Comparison of ENCODE assay signal across 20 cellular contexts in genomic region chr1:153360190-153360589, GRCh38. TPM values are rescaled to one million over a fixed set of nuclear protein-coding genes. Genes with fewer than 3 reads are reported as not detected.
DNase-seq lines count a peak whose midpoint lies in the region; ATAC-seq and TF ChIP-seq lines count a peak whose summit lies in the region.
"Had no signal": no experiment of that assay in that cellular context is flagged by ENCODE, and none has a peak within 500 bp of the region (broad histone marks: within the 10 kb centered on the region; RNA-seq: fewer than 3 reads in every experiment).

No MANE protein-coding gene starts in this region.

- H2BK120ac ChIP-seq in neuronal stem cell (ENCODE audit: low read depth, low read length) = no peak overlapping the region

- no peak for TF ChIP-seq EP300 in upper lobe of left lung (IDR thresholded peaks at IDR 0.05)

- no peak overlapping the region for H3K9ac ChIP-seq in neuronal stem cell (ENCODE audit: low read depth, low read length, poor library complexity)
- H3K9ac ChIP-seq: BLaER1 had no signal

- no peak overlapping the region for H2BK12ac ChIP-seq in neuronal stem cell (ENCODE audit: low read length)

- H2BK15ac ChIP-seq in neuronal stem cell (ENCODE audit: low read length) = no peak overlapping the region

- no peaks in the 10 kb centered on the region for H3K9me3 Mint-ChIP-seq in dendritic cell treated with granulocyte-macrophage colony-stimulating factor and Interleukin-4, amounts not matched to agents 40 ng/mL and 50 ng/mL, for 4 days
- H3K9me3 Mint-ChIP-seq: HFFc6 had no signal

- H3K4ac ChIP-seq in neuronal stem cell (ENCODE audit: low read length) = no peak overlapping the region

- peak overlapping the region in 1 of 10 donors; percentile 50 for H3K4me3 ChIP-seq in heart right ventricle
- H3K4me3 ChIP-seq in left ventricle myocardium inferior = no peak overlapping the region
- peak overlapping the region in 1 of 2 donors; percentile 58 for H3K4me3 ChIP-seq in left lung
- peak overlapping the region in 2 of 4 donors; percentile 36 to 45 for H3K4me3 ChIP-seq in upper lobe of left lung
- H3K4me3 ChIP-seq in neuronal stem cell (ENCODE audit: low read length in 2 of 2) = no peak overlapping the region
- H3K4me3 ChIP-seq: BLaER1, MG63, SK-N-MC had no signal

- no peak overlapping the region for H3K18ac ChIP-seq in neuronal stem cell (ENCODE audit: low read length)

- peaks cover 90% of the 10 kb centered on the region for H3K4me1 Mint-ChIP-seq in dendritic cell treated with granulocyte-macrophage colony-stimulating factor and Interleukin-4, amounts not matched to agents 40 ng/mL and 50 ng/mL, for 4 days (ENCODE audit: low read depth)

- no peak overlapping the region for H4K8ac ChIP-seq in neuronal stem cell (ENCODE audit: low read depth, low read length)

- WGBS in heart right ventricle, 2 donors = 74 to 81% methylated on average over 2 of the region's 2 CpGs
- WGBS in upper lobe of left lung, 2 donors = 70 to 79% methylated on average over 2 of the region's 2 CpGs
- WGBS in neuronal stem cell (ENCODE audit: extremely low coverage in 2 of 2, insufficient read length in 2 of 2, insufficient replicate concordance in 1 of 2), 2 donors = no CpG with 5 or more reads among the region's 2 CpGs

- no peak for TF ChIP-seq POLR2A in upper lobe of left lung (IDR thresholded peaks at IDR 0.05)

- H3K4me3 Mint-ChIP-seq in dendritic cell treated with granulocyte-macrophage colony-stimulating factor and Interleukin-4, amounts not matched to agents 40 ng/mL and 50 ng/mL, for 4 days = peak overlapping the region; percentile 52
- H3K4me3 Mint-ChIP-seq: HFFc6 had no signal

- H3K9me3 ChIP-seq in heart right ventricle (no peaks in the 10 kb centered on the region), left ventricle myocardium inferior (replicated peaks) (no peaks in the 10 kb centered on the region), left lung (no peaks in the 10 kb centered on the region), upper lobe of left lung (no peaks in the 10 kb centered on the region), neuronal stem cell (replicated peaks in 1 of 2; ENCODE audit: control insufficient read depth in 2 of 2, insufficient read depth in 1 of 2, low read depth in 1 of 2, low read length in 2 of 2) (no peaks in the 10 kb centered on the region)
- H3K9me3 ChIP-seq: BLaER1 had no signal

- H3K4me2 ChIP-seq in neuronal stem cell (ENCODE audit: insufficient read depth, low read length, poor library complexity, severe bottlenecking) = no peak overlapping the region
- H3K4me2 ChIP-seq: BLaER1 had no signal

- H3K36me3 Mint-ChIP-seq in dendritic cell treated with granulocyte-macrophage colony-stimulating factor and Interleukin-4, amounts not matched to agents 40 ng/mL and 50 ng/mL, for 4 days (ENCODE audit: low read depth) = peaks cover 18% of the 10 kb centered on the region

- no peaks in the 10 kb centered on the region for H3K27me3 Mint-ChIP-seq in dendritic cell treated with granulocyte-macrophage colony-stimulating factor and Interleukin-4, amounts not matched to agents 40 ng/mL and 50 ng/mL, for 4 days

- no peaks in the 10 kb centered on the region for H3K27me3 ChIP-seq in heart right ventricle
- H3K27me3 ChIP-seq in left ventricle myocardium inferior (ENCODE audit: low read depth) = peaks cover 9% of the 10 kb centered on the region
- no peaks in the 10 kb centered on the region for H3K27me3 ChIP-seq in left lung
- H3K27me3 ChIP-seq in upper lobe of left lung = no peaks in the 10 kb centered on the region
- peaks cover 0 to 37% (median 0%) of the 10 kb centered on the region in 3 experiments for H3K27me3 ChIP-seq in neuronal stem cell (ENCODE audit: control insufficient read depth in 3 of 3, insufficient read depth in 3 of 3, low read depth in 1 of 3, low read length in 3 of 3)
- H3K27me3 ChIP-seq: BLaER1, MG63 had no signal

- H3K4me1 ChIP-seq in heart right ventricle (peaks cover 0 to 60% (median 6%) of the 10 kb centered on the region in 9 donors), left ventricle myocardium inferior (peaks cover 17% of the 10 kb centered on the region), left lung (peaks cover 0 to 72% of the 10 kb centered on the region in 2 donors), upper lobe of left lung (peaks cover 3 to 30% (median 20%) of the 10 kb centered on the region in 4 donors), neuronal stem cell (ENCODE audit: control insufficient read depth in 2 of 2, insufficient read depth in 1 of 2, low read depth in 1 of 2, low read length in 2 of 2) (no peaks in the 10 kb centered on the region)

- peak in 5 of 8 donors; percentile 26 to 60 (median 43) for ATAC-seq in heart right ventricle
- peak; percentile 10 for ATAC-seq in left lung
- no peak for ATAC-seq in upper lobe of left lung (ENCODE audit: low FRiP score in 2 of 2)
- ATAC-seq in GM19463 (IDR thresholded peaks at IDR 0.05; ENCODE audit: unreplicated experiment) = no peak
- ATAC-seq: PC-3 had no signal

- H3K27ac ChIP-seq in heart right ventricle (peak overlapping the region in 2 of 10 donors; percentile 10 to 86), left ventricle myocardium inferior (replicated peaks) (no peak overlapping the region), left lung (peak overlapping the region; percentile 14 to 94), upper lobe of left lung (peak overlapping the region; percentile 78 to 84 (median 80)), neuronal stem cell (replicated peaks; ENCODE audit: low read length) (no peak overlapping the region)
- H3K27ac ChIP-seq: BLaER1, SK-N-MC had no signal

- peaks cover 0 to 5% (median 0%) of the 10 kb centered on the region in 9 donors for H3K36me3 ChIP-seq in heart right ventricle
- H3K36me3 ChIP-seq in left ventricle myocardium inferior = no peaks in the 10 kb centered on the region
- H3K36me3 ChIP-seq in left lung = peaks cover 0 to 26% of the 10 kb centered on the region in 2 donors
- H3K36me3 ChIP-seq in upper lobe of left lung = no peaks in the 10 kb centered on the region
- H3K36me3 ChIP-seq in neuronal stem cell (replicated peaks in 1 of 2; ENCODE audit: control insufficient read depth in 2 of 2, insufficient read depth in 2 of 2, low read length in 2 of 2) = no peaks in the 10 kb centered on the region
- H3K36me3 ChIP-seq: BLaER1, MG63 had no signal

- H2AK5ac ChIP-seq in neuronal stem cell (ENCODE audit: low read depth, low read length) = no peak overlapping the region

- intact Hi-C loops in heart right ventricle (cut with DNase I) (loop anchor here in 1 of 10 donors (5.0 kb wide), 1 partner anchor 122 kb away; no protein-coding TSS in a partner anchor), left ventricle myocardium inferior (cut with micrococcal nuclease) (no loop called here), left lung (cut with DNase I) (no loop called here)
- intact Hi-C loops in dendritic cell treated with granulocyte-macrophage colony-stimulating factor and Interleukin-4, amounts not matched to agents 40 ng/mL and 50 ng/mL, for 4 days (cut with micrococcal nuclease) = no loop called here

- DNase-seq in heart right ventricle = no peak
- DNase-seq in left ventricle myocardium inferior = no peak
- DNase-seq in left lung = no peak
- no peak for DNase-seq in upper lobe of left lung
- DNase-seq in NCI-H1436 (lab: John Stamatoyannopoulos, UW) = no peak
- no peak for DNase-seq in neuronal stem cell (ENCODE audit: low spot score)
- DNase-seq: DMS 273 treated with DMSO at 0.1 percent for 48 hours, HFFc6, IMR-90, Karpas-422, MG63, NCI-H187 treated with DMSO at 0.1 percent for 48 hours, NCI-H446, PC-3 had no signal

- no peak overlapping the region for H3K23ac ChIP-seq in neuronal stem cell (ENCODE audit: low read depth, low read length, poor library complexity)

- H3K27ac Mint-ChIP-seq in dendritic cell treated with granulocyte-macrophage colony-stimulating factor and Interleukin-4, amounts not matched to agents 40 ng/mL and 50 ng/mL, for 4 days = peak overlapping the region; percentile 94
- H3K27ac Mint-ChIP-seq: HFFc6 had no signal

- TF ChIP-seq CTCF in heart right ventricle (IDR thresholded peaks at IDR 0.05) (no peak), left ventricle myocardium inferior (IDR thresholded peaks at IDR 0.05; ENCODE audit: borderline replicate concordance) (no peak), left lung (IDR thresholded peaks at IDR 0.05) (no peak), upper lobe of left lung (IDR thresholded peaks at IDR 0.05) (no peak)

- no peaks in the 10 kb centered on the region for H3K79me1 ChIP-seq in neuronal stem cell (ENCODE audit: low read depth, low read length)

- no peak overlapping the region for H3K14ac ChIP-seq in neuronal stem cell (ENCODE audit: low read length)

- no peak overlapping the region for H2BK5ac ChIP-seq in neuronal stem cell (ENCODE audit: low read length)

- H4K91ac ChIP-seq in neuronal stem cell (ENCODE audit: low read depth, low read length, poor library complexity) = no peak overlapping the region

- no peak overlapping the region for H2AFZ ChIP-seq in neuronal stem cell (ENCODE audit: low read length)

RNA-seq across cellular contexts. Expression of gene S100A9, which starts 2.5 kb away (rescaled TPM):
- total RNA-seq in heart right ventricle (100 to 1,000 TPM in 3 of 10 donors, 10 to 100 TPM in 6, 1 to 10 TPM in 1; 9.9 to 182 (median 36.0) TPM), left ventricle myocardium inferior (62.2 TPM), left lung (1,000 to 10,000 TPM in 1 of 2 donors, 100 to 1,000 TPM in 1; 193 to 1,552 TPM), upper lobe of left lung (1,000 to 10,000 TPM in 1 of 6 donors, 100 to 1,000 TPM in 5; 133 to 1,125 (median 606) TPM)
- 100 to 1,000 TPM; 111 to 177 TPM for polyA plus RNA-seq in heart right ventricle
- not detected for polyA plus RNA-seq in neuronal stem cell (2013, experiment 1 of 2)
- polyA plus RNA-seq in neuronal stem cell (2013, experiment 2 of 2) = not detected
- total RNA-seq: H1, HFFc6, HT1080, IMR-90 had no signal
- polyA plus RNA-seq: H1, IMR-90 had no signal

RNA-seq across cellular contexts. Expression of gene PGLYRP4, which starts 11.5 kb away (rescaled TPM):
- total RNA-seq in heart right ventricle (not detected), left ventricle myocardium inferior (not detected), left lung (not detected), upper lobe of left lung (not detected)
- polyA plus RNA-seq in heart right ventricle = not detected
- not detected for polyA plus RNA-seq in neuronal stem cell (2013, experiment 1 of 2)
- polyA plus RNA-seq in neuronal stem cell (2013, experiment 2 of 2) = not detected
- total RNA-seq: H1, HFFc6, HT1080, IMR-90, PC-3 had no signal
- polyA plus RNA-seq: H1, IMR-90 had no signal

RNA-seq across cellular contexts. Expression of gene S100A12, which starts 15.2 kb away (rescaled TPM):
- 10 to 100 TPM in 1 of 10 donors, 1 to 10 TPM in 6, under 1 TPM in 2, not detected in 1; 0.49 to 12.9 (median 1.9) TPM for total RNA-seq in heart right ventricle
- 1 to 10 TPM; 4.6 to 6.2 TPM for polyA plus RNA-seq in heart right ventricle
- total RNA-seq in left ventricle myocardium inferior = 2.3 TPM
- total RNA-seq in left lung = 100 to 1,000 TPM in 1 of 2 donors, 10 to 100 TPM in 1; 12.1 to 178 TPM
- 10 to 100 TPM in 5 of 6 donors, 1 to 10 TPM in 1; 5.2 to 75.7 (median 32.1) TPM for total RNA-seq in upper lobe of left lung
- not detected for polyA plus RNA-seq in neuronal stem cell (2013, experiment 1 of 2)
- polyA plus RNA-seq in neuronal stem cell (2013, experiment 2 of 2) = not detected
- total RNA-seq: H1, HFFc6, HT1080, IMR-90, PC-3 had no signal
- polyA plus RNA-seq: H1, IMR-90 had no signal

RNA-seq across cellular contexts. Expression of gene S100A8, which starts 30.7 kb away (rescaled TPM):
- total RNA-seq in heart right ventricle (100 to 1,000 TPM in 1 of 10 donors, 10 to 100 TPM in 7, 1 to 10 TPM in 2; 6.2 to 105 (median 24.5) TPM), left ventricle myocardium inferior (26.6 TPM), left lung (1,000 to 10,000 TPM in 1 of 2 donors, 10 to 100 TPM in 1; 97.7 to 1,365 TPM), upper lobe of left lung (100 to 1,000 TPM in 4 of 6 donors, 10 to 100 TPM in 2; 49.2 to 842 (median 194) TPM)
- 10 to 100 TPM; 73.6 to 79.2 TPM for polyA plus RNA-seq in heart right ventricle
- polyA plus RNA-seq in neuronal stem cell (2013, experiment 1 of 2) = not detected
- polyA plus RNA-seq in neuronal stem cell (2013, experiment 2 of 2) = not detected
- total RNA-seq: H1, HFFc6, HT1080, IMR-90 had no signal
- polyA plus RNA-seq: H1, IMR-90 had no signal

RNA-seq across cellular contexts. Expression of gene PGLYRP3, which starts 47.4 kb away (rescaled TPM):
- total RNA-seq in heart right ventricle (not detected), left ventricle myocardium inferior (not detected), left lung (not detected), upper lobe of left lung (not detected)
- not detected for polyA plus RNA-seq in heart right ventricle
- polyA plus RNA-seq in neuronal stem cell (2013, experiment 1 of 2) = not detected
- not detected for polyA plus RNA-seq in neuronal stem cell (2013, experiment 2 of 2)
- total RNA-seq: H1, HFFc6, HT1080, IMR-90, PC-3 had no signal
- polyA plus RNA-seq: H1, IMR-90 had no signal

Comparison
In these comparisons a context has a peak if more than half of its experiments do, and no peak if none do; other contexts are left out.
1. ATAC-seq: peak in heart right ventricle (5 of 8) and left lung (single experiment); none in upper lobe of left lung (0 of 2) and GM19463 (single experiment).
2. H3K27ac ChIP-seq: peak in left lung (2 of 2) and upper lobe of left lung (4 of 4); none in left ventricle myocardium inferior (single experiment) and neuronal stem cell (single experiment).